Comparison of ENCODE assay signal across 16 cellular contexts in the genomic region with DNA sequence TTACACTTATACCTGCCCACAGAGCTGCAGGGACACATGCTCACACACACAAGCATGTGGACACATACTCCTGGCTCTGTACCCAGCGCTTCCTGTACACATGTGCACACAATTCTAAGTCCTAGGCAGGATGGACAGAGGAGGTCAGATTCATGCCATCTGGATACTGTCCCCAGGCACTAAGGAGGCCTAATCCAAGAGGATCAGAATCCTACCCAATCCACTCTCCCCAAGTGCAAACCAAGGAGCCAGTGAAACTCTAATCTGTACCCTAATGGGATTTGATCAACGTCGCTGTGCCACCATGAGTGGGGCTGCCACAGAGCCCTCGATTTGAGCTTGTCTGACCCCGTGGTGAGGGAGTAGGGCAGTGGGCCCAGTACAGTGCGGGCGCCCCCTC. TPM values are rescaled to one million over a fixed set of nuclear protein-coding genes. Genes with fewer than 3 reads are reported as not detected.
A peak's percentile ranks its signal among the peaks of the same experiment; 100 is the strongest.
DNase-seq lines count a peak whose midpoint lies in the region; ATAC-seq and TF ChIP-seq lines count a peak whose summit lies in the region.
"Had no signal": no experiment of that assay in that cellular context is flagged by ENCODE, and none has a peak within 500 bp of the region (broad histone marks: within the 10 kb centered on the region; RNA-seq: fewer than 3 reads in every experiment).

No MANE protein-coding gene starts in this region.

- H3K4me1 ChIP-seq in mucosa of descending colon (ENCODE audit: low read depth) = no peaks in the 10 kb centered on the region

- POLR2A ChIA-PET in RWPE1 (lab: Yijun Ruan, JAX; ENCODE audit: low non-redundant PET) = no interaction called here

- H3K4me3 Mint-ChIP-seq in stimulated activated naive CD8-positive, alpha-beta T cell treated with anti-CD3 and anti-CD28 coated beads, Interleukin-15, Interleukin-2, amounts not matched to agents 100 ng/mL and 50 ng/mL, for 24 hours = no peak overlapping the region
- peak overlapping the region in 2 of 5 experiments; percentile 4 to 49 for H3K4me3 Mint-ChIP-seq in brain
- no peak overlapping the region for H3K4me3 Mint-ChIP-seq in stimulated activated effector memory CD8-positive, alpha-beta T cell treated with anti-CD3 and anti-CD28 coated beads, Interleukin-12 subunit alpha, Interleukin-12 subunit beta, amount 100 ng/mL, for 72 hours
- H3K4me3 Mint-ChIP-seq: CD14-positive monocyte; CD8-positive, alpha-beta T cell; GM23338 had no signal

- DNase-seq in DMS 273 (lab: John Stamatoyannopoulos, UW; ENCODE audit: unreplicated experiment) = peak; percentile 69
- no peak for DNase-seq in DMS 273 treated with DMSO at 0.1 percent for 48 hours (lab: John Stamatoyannopoulos, UW)
- DNase-seq in stimulated activated naive CD8-positive, alpha-beta T cell treated with anti-CD3 and anti-CD28 coated beads, Interleukin-15, Interleukin-2, amounts not matched to agents 100 U/mL and 50 U/mL, for 24 hours = no peak
- no peak for DNase-seq in stimulated activated effector memory CD8-positive, alpha-beta T cell treated with anti-CD3 and anti-CD28 coated beads, Interleukin-12 subunit alpha, Interleukin-12 subunit beta, amount 100 ng/mL, for 72 hours (ENCODE audit: low spot score in 2 of 2)
- no peak for DNase-seq in RWPE1 (ENCODE audit: low spot score)
- DNase-seq in mucosa of descending colon = no peak
- DNase-seq: CD8-positive, alpha-beta T cell; COR-L47; DMS79; H7 had no signal

- TF ChIP-seq CTCF in brain (conservative IDR thresholded peaks at IDR 0.05) = no peak
- TF ChIP-seq CTCF in RWPE1 (conservative IDR thresholded peaks at IDR 0.05; ENCODE audit: low read depth) = no peak
- no peak for TF ChIP-seq CTCF in mucosa of descending colon (IDR thresholded peaks at IDR 0.05)

- no peaks in the 10 kb centered on the region for H3K9me3 ChIP-seq in mucosa of descending colon

- peaks cover 20% of the 10 kb centered on the region for H3K4me1 Mint-ChIP-seq in stimulated activated naive CD8-positive, alpha-beta T cell treated with anti-CD3 and anti-CD28 coated beads, Interleukin-15, Interleukin-2, amounts not matched to agents 100 ng/mL and 50 ng/mL, for 24 hours (ENCODE audit: low read depth)
- peaks cover 33% of the 10 kb centered on the region for H3K4me1 Mint-ChIP-seq in brain
- peaks cover 11% of the 10 kb centered on the region for H3K4me1 Mint-ChIP-seq in stimulated activated effector memory CD8-positive, alpha-beta T cell treated with anti-CD3 and anti-CD28 coated beads, Interleukin-12 subunit alpha, Interleukin-12 subunit beta, amount 100 ng/mL, for 72 hours
- H3K4me1 Mint-ChIP-seq: CD14-positive monocyte had no signal

- H3K27ac ChIP-seq in RWPE1 = no peak overlapping the region
- H3K27ac ChIP-seq: 22Rv1 had no signal

- no peak for ATAC-seq in stimulated activated naive CD8-positive, alpha-beta T cell treated with anti-CD3 and anti-CD28 coated beads, Interleukin-15, Interleukin-2, amounts not matched to agents 100 U/mL and 50 U/mL, for 24 hours
- peak; percentile 17 for ATAC-seq in stimulated activated effector memory CD8-positive, alpha-beta T cell treated with anti-CD3 and anti-CD28 coated beads, Interleukin-12 subunit alpha, Interleukin-12 subunit beta, amount 100 ng/mL, for 72 hours
- ATAC-seq in mucosa of descending colon = no peak
- ATAC-seq: CD8-positive, alpha-beta T cell; GM12878; GM23338 had no signal

- no peaks in the 10 kb centered on the region for H3K9me3 Mint-ChIP-seq in stimulated activated naive CD8-positive, alpha-beta T cell treated with anti-CD3 and anti-CD28 coated beads, Interleukin-15, Interleukin-2, amounts not matched to agents 100 ng/mL and 50 ng/mL, for 24 hours
- H3K9me3 Mint-ChIP-seq in brain = no peaks in the 10 kb centered on the region
- no peaks in the 10 kb centered on the region for H3K9me3 Mint-ChIP-seq in stimulated activated effector memory CD8-positive, alpha-beta T cell treated with anti-CD3 and anti-CD28 coated beads, Interleukin-12 subunit alpha, Interleukin-12 subunit beta, amount 100 ng/mL, for 72 hours
- H3K9me3 Mint-ChIP-seq: CD14-positive monocyte; CD8-positive, alpha-beta T cell; GM23338 had no signal

- CTCF ChIA-PET in RWPE1 (lab: Yijun Ruan, JAX) = interaction anchor here (0.7 kb wide), 1 partner anchor 26 kb away, joined by 6 read pairs; no protein-coding TSS in a partner anchor

- H3K36me3 Mint-ChIP-seq in stimulated activated naive CD8-positive, alpha-beta T cell treated with anti-CD3 and anti-CD28 coated beads, Interleukin-15, Interleukin-2, amounts not matched to agents 100 ng/mL and 50 ng/mL, for 24 hours (ENCODE audit: low read depth) = no peaks in the 10 kb centered on the region
- no peaks in the 10 kb centered on the region for H3K36me3 Mint-ChIP-seq in brain
- peaks cover 6% of the 10 kb centered on the region for H3K36me3 Mint-ChIP-seq in stimulated activated effector memory CD8-positive, alpha-beta T cell treated with anti-CD3 and anti-CD28 coated beads, Interleukin-12 subunit alpha, Interleukin-12 subunit beta, amount 100 ng/mL, for 72 hours
- H3K36me3 Mint-ChIP-seq: CD14-positive monocyte had no signal

- no peak overlapping the region for H3K4me3 ChIP-seq in mucosa of descending colon
- H3K4me3 ChIP-seq: GM12878, GM23338 had no signal

- H3K27ac Mint-ChIP-seq in stimulated activated naive CD8-positive, alpha-beta T cell treated with anti-CD3 and anti-CD28 coated beads, Interleukin-15, Interleukin-2, amounts not matched to agents 100 ng/mL and 50 ng/mL, for 24 hours = peak overlapping the region; percentile 36
- H3K27ac Mint-ChIP-seq in brain = peak overlapping the region in 4 of 5 experiments; percentile 33 to 88 (median 82)
- no peak overlapping the region for H3K27ac Mint-ChIP-seq in stimulated activated effector memory CD8-positive, alpha-beta T cell treated with anti-CD3 and anti-CD28 coated beads, Interleukin-12 subunit alpha, Interleukin-12 subunit beta, amount 100 ng/mL, for 72 hours
- H3K27ac Mint-ChIP-seq: CD14-positive monocyte; CD8-positive, alpha-beta T cell; GM23338 had no signal

- intact Hi-C loops in mucosa of descending colon (cut with DNase I, micrococcal nuclease) = no loop called here

- no peaks in the 10 kb centered on the region for H3K36me3 ChIP-seq in mucosa of descending colon (ENCODE audit: low read depth)

- H3K27me3 Mint-ChIP-seq in stimulated activated naive CD8-positive, alpha-beta T cell treated with anti-CD3 and anti-CD28 coated beads, Interleukin-15, Interleukin-2, amounts not matched to agents 100 ng/mL and 50 ng/mL, for 24 hours = no peaks in the 10 kb centered on the region
- peaks cover 6% of the 10 kb centered on the region for H3K27me3 Mint-ChIP-seq in brain

RNA-seq across cellular contexts. Expression of a gene that starts 26.3 kb away (rescaled TPM):
- polyA plus RNA-seq in brain (ENCODE audit: insufficient read depth, low read depth, low replicate concordance) = 1,805 TPM
- total RNA-seq in mucosa of descending colon = 1,000 to 10,000 TPM; 1,117 to 1,284 (median 1,155) TPM

RNA-seq across cellular contexts. Expression of a gene that starts 30.6 kb away (rescaled TPM):
- polyA plus RNA-seq in brain (ENCODE audit: insufficient read depth, low read depth, low replicate concordance) = 15.5 TPM
- total RNA-seq in mucosa of descending colon = 10 to 100 TPM; 13.9 to 14.1 (median 14.1) TPM
